12 cellular contexts compared by ENCODE assay signal in genomic region chr21:31117046-31117916, GRCh38.
A peak's percentile ranks its signal among the peaks of the same experiment; 100 is the strongest.
DNase-seq lines count a peak whose midpoint lies in the region; ATAC-seq and TF ChIP-seq lines count a peak whose summit lies in the region.
"Had no signal": no experiment of that assay in that cellular context is flagged by ENCODE, and none has a peak within 500 bp of the region (broad histone marks: within the 10 kb centered on the region; RNA-seq: fewer than 3 reads in every experiment).

No MANE protein-coding gene starts in this region.

- DNase-seq in activated naive CD8-positive, alpha-beta T cell treated with anti-CD3 and anti-CD28 coated beads, Interleukin-2, amount 50 U/mL, for 24 hours, result no peak
- DNase-seq in activated naive CD8-positive, alpha-beta T cell treated with anti-CD3 and anti-CD28 coated beads for 36 hours, result no peak
- DNase-seq in RWPE1 (ENCODE audit: low spot score) (peak; percentile 80), fibroblast of gingiva (ENCODE audit: low read depth) (peak; percentile 38), stromal cell of bone marrow (ENCODE audit: low read depth) (peak; percentile 66), uterus (no peak)
- DNase-seq: DND-41, HCEC 1CT, NCI-H187 had no signal

- H3K27me3 Mint-ChIP-seq in activated naive CD8-positive, alpha-beta T cell treated with anti-CD3 and anti-CD28 coated beads, Interleukin-2, amount 50 U/mL, for 24 hours, result no peaks in the 10 kb centered on the region
- H3K27me3 Mint-ChIP-seq in activated naive CD8-positive, alpha-beta T cell treated with anti-CD3 and anti-CD28 coated beads for 36 hours, result no peaks in the 10 kb centered on the region

- POLR2A ChIA-PET in RWPE1 (lab: Yijun Ruan, JAX; ENCODE audit: low non-redundant PET), result interaction anchor here (0.5 kb wide), 1 partner anchor 67 kb away, joined by 4 read pairs; no protein-coding TSS in a partner anchor

- H3K27ac Mint-ChIP-seq in activated naive CD8-positive, alpha-beta T cell treated with anti-CD3 and anti-CD28 coated beads, Interleukin-2, amount 50 U/mL, for 24 hours, result no peak overlapping the region
- H3K27ac Mint-ChIP-seq in activated naive CD8-positive, alpha-beta T cell treated with anti-CD3 and anti-CD28 coated beads for 36 hours, result no peak overlapping the region

- peak; percentile 62 for ATAC-seq in activated naive CD8-positive, alpha-beta T cell treated with anti-CD3 and anti-CD28 coated beads, Interleukin-2, amount 50 U/mL, for 24 hours
- ATAC-seq in GM19328 (IDR thresholded peaks at IDR 0.05; ENCODE audit: unreplicated experiment) (no peak), HG02571 (IDR thresholded peaks at IDR 0.05; ENCODE audit: unreplicated experiment) (no peak)

- no peaks in the 10 kb centered on the region for H3K36me3 ChIP-seq in uterus

- H3K27ac ChIP-seq in RWPE1, result peak overlapping the region; percentile 28; the same call in 1 of the 2 replicates
- H3K27ac ChIP-seq in uterus, result no peak overlapping the region
- H3K27ac ChIP-seq: parathyroid adenoma had no signal

- CTCF ChIA-PET in RWPE1 (lab: Yijun Ruan, JAX), result interaction anchor here (0.6 kb wide), 1 partner anchor 112 kb away, joined by 3 read pairs; no protein-coding TSS in a partner anchor

- peaks cover 9% of the 10 kb centered on the region for H3K4me1 Mint-ChIP-seq in activated naive CD8-positive, alpha-beta T cell treated with anti-CD3 and anti-CD28 coated beads, Interleukin-2, amount 50 U/mL, for 24 hours
- peaks cover 6% of the 10 kb centered on the region for H3K4me1 Mint-ChIP-seq in activated naive CD8-positive, alpha-beta T cell treated with anti-CD3 and anti-CD28 coated beads for 36 hours

- no peak for TF ChIP-seq POLR2A in uterus (IDR thresholded peaks at IDR 0.05)

- H3K4me3 Mint-ChIP-seq in activated naive CD8-positive, alpha-beta T cell treated with anti-CD3 and anti-CD28 coated beads, Interleukin-2, amount 50 U/mL, for 24 hours, result no peak overlapping the region
- H3K4me3 Mint-ChIP-seq in activated naive CD8-positive, alpha-beta T cell treated with anti-CD3 and anti-CD28 coated beads for 36 hours, result no peak overlapping the region

- no peaks in the 10 kb centered on the region for H3K4me1 ChIP-seq in uterus
- H3K4me1 ChIP-seq: parathyroid adenoma had no signal

- intact Hi-C loops in uterus (cut with DNase I; ENCODE audit: low total_unique reads), result no loop called here

- no peak overlapping the region for H3K4me3 ChIP-seq in uterus

- H3K27me3 ChIP-seq in uterus, result no peaks in the 10 kb centered on the region

- H3K36me3 Mint-ChIP-seq in activated naive CD8-positive, alpha-beta T cell treated with anti-CD3 and anti-CD28 coated beads, Interleukin-2, amount 50 U/mL, for 24 hours (ENCODE audit: low read depth), result peaks cover 28% of the 10 kb centered on the region
- peaks cover 29% of the 10 kb centered on the region for H3K36me3 Mint-ChIP-seq in activated naive CD8-positive, alpha-beta T cell treated with anti-CD3 and anti-CD28 coated beads for 36 hours

- no peaks in the 10 kb centered on the region for H3K9me3 ChIP-seq in uterus

- no peaks in the 10 kb centered on the region for H3K9me3 Mint-ChIP-seq in activated naive CD8-positive, alpha-beta T cell treated with anti-CD3 and anti-CD28 coated beads, Interleukin-2, amount 50 U/mL, for 24 hours
- H3K9me3 Mint-ChIP-seq in activated naive CD8-positive, alpha-beta T cell treated with anti-CD3 and anti-CD28 coated beads for 36 hours, result no peaks in the 10 kb centered on the region

- no peak for TF ChIP-seq CTCF in RWPE1 (conservative IDR thresholded peaks at IDR 0.05; ENCODE audit: low read depth)
- TF ChIP-seq CTCF in uterus (IDR thresholded peaks at IDR 0.05), result no peak

Comparison
In these comparisons a context has a peak if more than half of its experiments do, and no peak if none do; other contexts are left out.
1. DNase-seq: peak in RWPE1 (single experiment), fibroblast of gingiva (single experiment) and stromal cell of bone marrow (single experiment); none in activated naive CD8-positive, alpha-beta T cell treated with anti-CD3 and anti-CD28 coated beads, Interleukin-2, amount 50 U/mL, for 24 hours (single experiment), activated naive CD8-positive, alpha-beta T cell treated with anti-CD3 and anti-CD28 coated beads for 36 hours (single experiment) and uterus (0 of 2).